1 cellular context compared by ENCODE assay signal in the genomic region with DNA sequence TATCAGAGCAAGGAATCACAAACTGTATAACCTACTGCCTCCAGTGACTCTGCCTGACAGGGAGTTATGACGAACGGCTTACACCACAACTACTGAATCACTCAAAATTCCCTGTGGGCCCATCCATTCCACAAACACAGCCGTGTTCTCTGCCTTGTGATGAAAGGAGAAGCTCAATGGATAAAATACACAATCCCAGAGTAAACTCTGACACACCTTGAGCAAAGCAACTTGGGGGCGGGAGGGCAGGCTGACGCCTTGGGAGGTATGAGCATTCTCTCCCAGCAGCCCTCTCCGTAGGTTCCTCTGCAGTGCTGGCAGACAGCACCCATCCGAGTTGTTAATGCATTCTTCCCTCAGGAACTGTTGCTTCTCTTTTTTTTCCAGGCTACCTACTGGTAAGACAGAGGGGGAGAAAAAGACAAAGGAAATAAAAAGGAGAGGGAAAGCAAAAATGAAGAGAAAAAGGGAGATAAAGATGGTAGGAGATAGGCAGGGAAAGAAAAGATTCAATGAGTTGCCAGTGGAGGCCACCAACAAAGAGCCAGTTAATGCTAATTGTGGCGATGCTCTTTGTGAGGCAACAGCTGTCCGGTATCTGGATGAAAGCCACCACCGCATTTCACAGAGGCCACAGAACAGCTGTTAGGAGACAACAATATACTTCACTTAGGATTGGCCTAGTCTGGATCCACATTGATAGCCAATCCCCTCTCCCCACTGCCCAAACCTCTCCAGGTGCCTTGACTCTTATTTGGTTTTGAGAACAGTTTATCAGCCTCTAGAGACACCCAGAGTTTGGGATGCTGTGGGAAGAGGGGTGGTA.
TF ChIP-seq lines count a peak whose summit lies in the region.

No MANE protein-coding gene starts in this region.

TF ChIP-seq in A549, 52 proteins besides CTCF, POLR2A, EP300 and RAD21 (continued from another document):
- TF ChIP-seq, protein P1, sequence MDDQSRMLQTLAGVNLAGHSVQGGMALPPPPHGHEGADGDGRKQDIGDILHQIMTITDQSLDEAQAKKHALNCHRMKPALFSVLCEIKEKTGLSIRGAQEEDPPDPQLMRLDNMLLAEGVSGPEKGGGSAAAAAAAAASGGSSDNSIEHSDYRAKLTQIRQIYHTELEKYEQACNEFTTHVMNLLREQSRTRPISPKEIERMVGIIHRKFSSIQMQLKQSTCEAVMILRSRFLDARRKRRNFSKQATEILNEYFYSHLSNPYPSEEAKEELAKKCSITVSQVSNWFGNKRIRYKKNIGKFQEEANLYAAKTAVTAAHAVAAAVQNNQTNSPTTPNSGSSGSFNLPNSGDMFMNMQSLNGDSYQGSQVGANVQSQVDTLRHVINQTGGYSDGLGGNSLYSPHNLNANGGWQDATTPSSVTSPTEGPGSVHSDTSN (IDR thresholded peaks at IDR 0.05): peak; percentile 87
- TF ChIP-seq, protein P2, sequence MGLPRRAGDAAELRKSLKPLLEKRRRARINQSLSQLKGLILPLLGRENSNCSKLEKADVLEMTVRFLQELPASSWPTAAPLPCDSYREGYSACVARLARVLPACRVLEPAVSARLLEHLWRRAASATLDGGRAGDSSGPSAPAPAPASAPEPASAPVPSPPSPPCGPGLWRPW (IDR thresholded peaks at IDR 0.05): peak; percentile 75
- TF ChIP-seq MYC (IDR thresholded peaks at IDR 0.05; ENCODE audit: borderline replicate concordance, low read length) (no peak), ZFP36 (IDR thresholded peaks at IDR 0.05; ENCODE audit: borderline replicate concordance, partially characterized antibody) (no peak), KDM1A (IDR thresholded peaks at IDR 0.05; ENCODE audit: low read depth) (no peak), NR3C1 (IDR thresholded peaks at IDR 0.05) (no peak), FOSL2 (IDR thresholded peaks at IDR 0.05) (peak; percentile 92), FOSL2 (CRISPR knock-in tag; IDR thresholded peaks at IDR 0.05) (peak; percentile 95), TP53 (CRISPR knock-in tag; IDR thresholded peaks at IDR 0.05) (no peak), SREBF2 (IDR thresholded peaks at IDR 0.05) (no peak), SMC3 (IDR thresholded peaks at IDR 0.05) (peak; percentile 65), KDM5A (IDR thresholded peaks at IDR 0.05) (no peak), CHD2 (IDR thresholded peaks at IDR 0.05; ENCODE audit: low read length, partially characterized antibody) (no peak), NPAS2 (CRISPR knock-in tag; IDR thresholded peaks at IDR 0.05; ENCODE audit: borderline replicate concordance) (no peak), POLR2AphosphoS2 (conservative IDR thresholded peaks at IDR 0.05; ENCODE audit: low read length) (no peak), NFE2L2 (conservative IDR thresholded peaks at IDR 0.05; ENCODE audit: low read length) (no peak), HOXB13 (CRISPR knock-in tag; IDR thresholded peaks at IDR 0.05; ENCODE audit: low read depth) (peak; percentile 53; the same call in 1 of the 2 replicates), ZNF302 (CRISPR knock-in tag; IDR thresholded peaks at IDR 0.05) (no peak), FOXS1 (CRISPR knock-in tag; IDR thresholded peaks at IDR 0.05) (no peak), RCOR1 (IDR thresholded peaks at IDR 0.05; ENCODE audit: low read depth, low read length) (no peak), EHMT2 (IDR thresholded peaks at IDR 0.05; ENCODE audit: low read depth) (no peak), HDAC2 (IDR thresholded peaks at IDR 0.05) (no peak), FOSB (CRISPR knock-in tag; IDR thresholded peaks at IDR 0.05) (peak; percentile 72), BHLHE40 (IDR thresholded peaks at IDR 0.05; ENCODE audit: low read depth, low read length) (no peak), CBX8 (IDR thresholded peaks at IDR 0.05) (no peak), JUN (IDR thresholded peaks at IDR 0.05) (peak; percentile 99), ESRRA (IDR thresholded peaks at IDR 0.05; ENCODE audit: borderline replicate concordance, low read length) (no peak), TFCP2L1 (CRISPR knock-in tag; IDR thresholded peaks at IDR 0.05) (no peak), JUNB (IDR thresholded peaks at IDR 0.05) (peak; percentile 96), ZSCAN20 (CRISPR knock-in tag; IDR thresholded peaks at IDR 0.05) (no peak), HOXA7 (CRISPR knock-in tag; IDR thresholded peaks at IDR 0.05) (no peak), CEBPB (IDR thresholded peaks at IDR 0.05) (peak; percentile 84 to 95), EHF (CRISPR knock-in tag; IDR thresholded peaks at IDR 0.05) (peak; percentile 61; the same call in 1 of the 2 replicates), MAZ (IDR thresholded peaks at IDR 0.05; ENCODE audit: borderline replicate concordance, low read depth, low read length) (no peak), CHD4 (IDR thresholded peaks at IDR 0.05; ENCODE audit: borderline replicate concordance) (no peak), HEYL (CRISPR knock-in tag; IDR thresholded peaks at IDR 0.05) (no peak), ZC3H11A (IDR thresholded peaks at IDR 0.05) (no peak), RARB (CRISPR knock-in tag; IDR thresholded peaks at IDR 0.05) (no peak)
- TF ChIP-seq, protein P3, sequence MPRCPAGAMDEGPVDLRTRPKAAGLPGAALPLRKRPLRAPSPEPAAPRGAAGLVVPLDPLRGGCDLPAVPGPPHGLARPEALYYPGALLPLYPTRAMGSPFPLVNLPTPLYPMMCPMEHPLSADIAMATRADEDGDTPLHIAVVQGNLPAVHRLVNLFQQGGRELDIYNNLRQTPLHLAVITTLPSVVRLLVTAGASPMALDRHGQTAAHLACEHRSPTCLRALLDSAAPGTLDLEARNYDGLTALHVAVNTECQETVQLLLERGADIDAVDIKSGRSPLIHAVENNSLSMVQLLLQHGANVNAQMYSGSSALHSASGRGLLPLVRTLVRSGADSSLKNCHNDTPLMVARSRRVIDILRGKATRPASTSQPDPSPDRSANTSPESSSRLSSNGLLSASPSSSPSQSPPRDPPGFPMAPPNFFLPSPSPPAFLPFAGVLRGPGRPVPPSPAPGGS (IDR thresholded peaks at IDR 0.05): peak; percentile 97
- TF ChIP-seq, protein P4, sequence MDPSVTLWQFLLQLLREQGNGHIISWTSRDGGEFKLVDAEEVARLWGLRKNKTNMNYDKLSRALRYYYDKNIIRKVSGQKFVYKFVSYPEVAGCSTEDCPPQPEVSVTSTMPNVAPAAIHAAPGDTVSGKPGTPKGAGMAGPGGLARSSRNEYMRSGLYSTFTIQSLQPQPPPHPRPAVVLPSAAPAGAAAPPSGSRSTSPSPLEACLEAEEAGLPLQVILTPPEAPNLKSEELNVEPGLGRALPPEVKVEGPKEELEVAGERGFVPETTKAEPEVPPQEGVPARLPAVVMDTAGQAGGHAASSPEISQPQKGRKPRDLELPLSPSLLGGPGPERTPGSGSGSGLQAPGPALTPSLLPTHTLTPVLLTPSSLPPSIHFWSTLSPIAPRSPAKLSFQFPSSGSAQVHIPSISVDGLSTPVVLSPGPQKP (IDR thresholded peaks at IDR 0.05; ENCODE audit: low read depth, low read length): no peak
- TF ChIP-seq, protein P5, sequence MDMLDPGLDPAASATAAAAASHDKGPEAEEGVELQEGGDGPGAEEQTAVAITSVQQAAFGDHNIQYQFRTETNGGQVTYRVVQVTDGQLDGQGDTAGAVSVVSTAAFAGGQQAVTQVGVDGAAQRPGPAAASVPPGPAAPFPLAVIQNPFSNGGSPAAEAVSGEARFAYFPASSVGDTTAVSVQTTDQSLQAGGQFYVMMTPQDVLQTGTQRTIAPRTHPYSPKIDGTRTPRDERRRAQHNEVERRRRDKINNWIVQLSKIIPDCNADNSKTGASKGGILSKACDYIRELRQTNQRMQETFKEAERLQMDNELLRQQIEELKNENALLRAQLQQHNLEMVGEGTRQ (IDR thresholded peaks at IDR 0.05): no peak
- TF ChIP-seq, protein P6, sequence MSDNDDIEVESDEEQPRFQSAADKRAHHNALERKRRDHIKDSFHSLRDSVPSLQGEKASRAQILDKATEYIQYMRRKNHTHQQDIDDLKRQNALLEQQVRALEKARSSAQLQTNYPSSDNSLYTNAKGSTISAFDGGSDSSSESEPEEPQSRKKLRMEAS (IDR thresholded peaks at IDR 0.05): peak; percentile 93
- TF ChIP-seq, protein P7, sequence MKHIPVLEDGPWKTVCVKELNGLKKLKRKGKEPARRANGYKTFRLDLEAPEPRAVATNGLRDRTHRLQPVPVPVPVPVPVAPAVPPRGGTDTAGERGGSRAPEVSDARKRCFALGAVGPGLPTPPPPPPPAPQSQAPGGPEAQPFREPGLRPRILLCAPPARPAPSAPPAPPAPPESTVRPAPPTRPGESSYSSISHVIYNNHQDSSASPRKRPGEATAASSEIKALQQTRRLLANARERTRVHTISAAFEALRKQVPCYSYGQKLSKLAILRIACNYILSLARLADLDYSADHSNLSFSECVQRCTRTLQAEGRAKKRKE (CRISPR knock-in tag; IDR thresholded peaks at IDR 0.05; ENCODE audit: low read depth): peak; percentile 81; the same call in 1 of the 2 replicates
- TF ChIP-seq, protein P8, sequence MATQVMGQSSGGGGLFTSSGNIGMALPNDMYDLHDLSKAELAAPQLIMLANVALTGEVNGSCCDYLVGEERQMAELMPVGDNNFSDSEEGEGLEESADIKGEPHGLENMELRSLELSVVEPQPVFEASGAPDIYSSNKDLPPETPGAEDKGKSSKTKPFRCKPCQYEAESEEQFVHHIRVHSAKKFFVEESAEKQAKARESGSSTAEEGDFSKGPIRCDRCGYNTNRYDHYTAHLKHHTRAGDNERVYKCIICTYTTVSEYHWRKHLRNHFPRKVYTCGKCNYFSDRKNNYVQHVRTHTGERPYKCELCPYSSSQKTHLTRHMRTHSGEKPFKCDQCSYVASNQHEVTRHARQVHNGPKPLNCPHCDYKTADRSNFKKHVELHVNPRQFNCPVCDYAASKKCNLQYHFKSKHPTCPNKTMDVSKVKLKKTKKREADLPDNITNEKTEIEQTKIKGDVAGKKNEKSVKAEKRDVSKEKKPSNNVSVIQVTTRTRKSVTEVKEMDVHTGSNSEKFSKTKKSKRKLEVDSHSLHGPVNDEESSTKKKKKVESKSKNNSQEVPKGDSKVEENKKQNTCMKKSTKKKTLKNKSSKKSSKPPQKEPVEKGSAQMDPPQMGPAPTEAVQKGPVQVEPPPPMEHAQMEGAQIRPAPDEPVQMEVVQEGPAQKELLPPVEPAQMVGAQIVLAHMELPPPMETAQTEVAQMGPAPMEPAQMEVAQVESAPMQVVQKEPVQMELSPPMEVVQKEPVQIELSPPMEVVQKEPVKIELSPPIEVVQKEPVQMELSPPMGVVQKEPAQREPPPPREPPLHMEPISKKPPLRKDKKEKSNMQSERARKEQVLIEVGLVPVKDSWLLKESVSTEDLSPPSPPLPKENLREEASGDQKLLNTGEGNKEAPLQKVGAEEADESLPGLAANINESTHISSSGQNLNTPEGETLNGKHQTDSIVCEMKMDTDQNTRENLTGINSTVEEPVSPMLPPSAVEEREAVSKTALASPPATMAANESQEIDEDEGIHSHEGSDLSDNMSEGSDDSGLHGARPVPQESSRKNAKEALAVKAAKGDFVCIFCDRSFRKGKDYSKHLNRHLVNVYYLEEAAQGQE (IDR thresholded peaks at IDR 0.05): no peak
- TF ChIP-seq, protein P9, sequence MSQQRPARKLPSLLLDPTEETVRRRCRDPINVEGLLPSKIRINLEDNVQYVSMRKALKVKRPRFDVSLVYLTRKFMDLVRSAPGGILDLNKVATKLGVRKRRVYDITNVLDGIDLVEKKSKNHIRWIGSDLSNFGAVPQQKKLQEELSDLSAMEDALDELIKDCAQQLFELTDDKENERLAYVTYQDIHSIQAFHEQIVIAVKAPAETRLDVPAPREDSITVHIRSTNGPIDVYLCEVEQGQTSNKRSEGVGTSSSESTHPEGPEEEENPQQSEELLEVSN (IDR thresholded peaks at IDR 0.05; ENCODE audit: borderline replicate concordance, low read depth): 0 out of 2 replicates have a peak, but pooled peaks have one; percentile 44
